Comparison of ENCODE assay signal across 8 cellular contexts in genomic region chr3:12967751-12968209, GRCh38.
A peak's percentile ranks its signal among the peaks of the same experiment; 100 is the strongest.
DNase-seq lines count a peak whose midpoint lies in the region; FAIRE-seq and TF ChIP-seq lines count a peak whose summit lies in the region.

No MANE protein-coding gene starts in this region.

- FAIRE-seq in small intestine (lab: Jason Lieb, UNC) = no peak

- H3K4me3 ChIP-seq in H7 (ENCODE audit: insufficient read depth, low read depth, low read length) = peak overlapping the region; percentile 29
- H3K4me3 ChIP-seq in MG63 = peak overlapping the region; percentile 36
- peak overlapping the region; percentile 43; the same call in 1 of the 2 replicates for H3K4me3 ChIP-seq in WI38 (ENCODE audit: low read depth, low read length)
- peak overlapping the region; percentile 66 for H3K4me3 ChIP-seq in iPS-20b (ENCODE audit: low read length)
- peak overlapping the region in 1 of 2 donors; percentile 52 for H3K4me3 ChIP-seq in small intestine (ENCODE audit: low read depth in 1 of 2, low read length in 2 of 2)

- H3K27me3 ChIP-seq in H7 (ENCODE audit: control insufficient read depth, insufficient read depth, low read length) (peaks cover 3% of the 10 kb centered on the region), MG63 (no peaks in the 10 kb centered on the region), iPS-20b (ENCODE audit: insufficient read depth, low read length) (peaks cover 28% of the 10 kb centered on the region), small intestine (ENCODE audit: control insufficient read depth in 2 of 2, insufficient read depth in 2 of 2, low read length in 2 of 2) (no peaks in the 10 kb centered on the region)

- H3K27ac ChIP-seq in iPS-20b (ENCODE audit: low read length) = no peak overlapping the region
- no peak overlapping the region for H3K27ac ChIP-seq in small intestine (ENCODE audit: low read depth in 1 of 2, low read length in 1 of 2)

- DNase-seq in DMS53 treated with DMSO at 0.1 percent for 48 hours (lab: John Stamatoyannopoulos, UW; ENCODE audit: unreplicated experiment) (peak; percentile 41), H7 (peak; percentile 100), MG63 (peak; percentile 78), T47D (ENCODE audit: low read depth in 1 of 2, low spot score in 1 of 2) (peak; percentile 93 to 99), small intestine (peak; percentile 87), NCI-H82 (lab: John Stamatoyannopoulos, UW) (no peak)

- in situ Hi-C loops in T47D (cut with HindIII; ENCODE audit: low pct_unique_long_range_greater_than_20kb, low sequenced_read_pairs) = no loop called here

- no peaks in the 10 kb centered on the region for H3K36me3 ChIP-seq in H7 (replicated peaks; ENCODE audit: control insufficient read depth, insufficient read depth, low read length)
- H3K36me3 ChIP-seq in MG63 = no peaks in the 10 kb centered on the region
- no peaks in the 10 kb centered on the region for H3K36me3 ChIP-seq in iPS-20b (ENCODE audit: insufficient read depth, low read depth, low read length)
- H3K36me3 ChIP-seq in small intestine (ENCODE audit: control insufficient read depth in 2 of 2, insufficient read depth in 2 of 2, low read length in 2 of 2) = no peaks in the 10 kb centered on the region

- peaks cover 5% of the 10 kb centered on the region; the same call in 1 of the 2 replicates for H3K4me1 ChIP-seq in iPS-20b (ENCODE audit: insufficient read depth, low read length)
- peaks cover 5 to 8% of the 10 kb centered on the region in 2 donors for H3K4me1 ChIP-seq in small intestine (ENCODE audit: control insufficient read depth in 2 of 2, insufficient read depth in 1 of 2, low read depth in 1 of 2, low read length in 1 of 2)

- no peaks in the 10 kb centered on the region for H3K9me3 ChIP-seq in MG63
- no peaks in the 10 kb centered on the region for H3K9me3 ChIP-seq in iPS-20b (ENCODE audit: insufficient read depth, low read depth, low read length)
- H3K9me3 ChIP-seq in small intestine (ENCODE audit: control insufficient read depth, low read depth) = no peaks in the 10 kb centered on the region

- 1 to 3% (median 1%) methylated on average over 12 to 40 of the region's 40 CpGs for whole genome bisulfite sequencing in small intestine, 3 donors

- TF ChIP-seq CTCF in WI38 (IDR thresholded peaks at IDR 0.05; ENCODE audit: low read depth, low read length) = no peak

- peak overlapping the region; percentile 77; the same call in 1 of the 2 replicates for H3K9ac ChIP-seq in iPS-20b (ENCODE audit: low read depth, low read length)
